In genomic region chr2:30684996-30685395, GRCh38 we compare ENCODE assay signal across 15 cellular contexts.
DNase-seq lines count a peak whose midpoint lies in the region; ATAC-seq and TF ChIP-seq lines count a peak whose summit lies in the region.
"Had no signal": no experiment of that assay in that cellular context is flagged by ENCODE, and none has a peak within 500 bp of the region (broad histone marks: within the 10 kb centered on the region; RNA-seq: fewer than 3 reads in every experiment).

No MANE protein-coding gene starts in this region.

- H3K36me3 ChIP-seq in IMR-90 (ENCODE audit: control insufficient read depth, insufficient read depth, low read length) (no peaks in the 10 kb centered on the region), lung (ENCODE audit: control insufficient read depth in 2 of 2, insufficient read depth in 2 of 2, low read length in 2 of 2) (no peaks in the 10 kb centered on the region)
- H3K36me3 ChIP-seq: BLaER1 treated with 17β-estradiol and CSF1 and Interleukin-3, amounts not matched to agents 10 nM and 100 nM had no signal

- H3K9me3 ChIP-seq in IMR-90 (ENCODE audit: control insufficient read depth, insufficient read depth, low read length) (no peaks in the 10 kb centered on the region), lung (ENCODE audit: control insufficient read depth in 2 of 2, insufficient read depth in 1 of 2, low read length in 1 of 2) (peaks cover 0 to 2% of the 10 kb centered on the region in 2 donors)
- H3K9me3 ChIP-seq: BLaER1 treated with 17β-estradiol and CSF1 and Interleukin-3, amounts not matched to agents 10 nM and 100 nM had no signal

- H2BK5ac ChIP-seq in IMR-90 (ENCODE audit: low read depth, low read length, poor library complexity, severe bottlenecking) = no peak overlapping the region

- H3K4me1 Mint-ChIP-seq in activated CD8-positive, alpha-beta memory T cell treated with anti-CD3 and anti-CD28 coated beads, Interleukin-2, amount 10 ng/mL, durations not matched to agents 7 days and 5 days = no peaks in the 10 kb centered on the region
- H3K4me1 Mint-ChIP-seq in osteocyte (ENCODE audit: unreplicated experiment) = peaks cover 2% of the 10 kb centered on the region
- H3K4me1 Mint-ChIP-seq: CD4-positive, CD25-positive, alpha-beta regulatory T cell had no signal

- no peak overlapping the region for H2AK5ac ChIP-seq in IMR-90 (ENCODE audit: low read depth, low read length)

- H3K4me3 ChIP-seq in IMR-90 (ENCODE audit: insufficient read depth, low read depth, low read length) (no peak overlapping the region), lung (no peak overlapping the region)
- H3K4me3 ChIP-seq: BLaER1 treated with 17β-estradiol and CSF1 and Interleukin-3, amounts not matched to agents 10 nM and 100 nM had no signal

- WGBS in IMR-90 (ENCODE audit: extremely low coverage in 2 of 2, insufficient read length in 1 of 2), 2 experiments = 80% methylated on average over 1 of the region's 3 CpGs; no CpG with 5 or more reads in 1 of the 2 experiments
- WGBS in lung, 2 donors = 70 to 93% methylated on average over 3 of the region's 3 CpGs

- no peaks in the 10 kb centered on the region for H3K9me1 ChIP-seq in IMR-90 (ENCODE audit: insufficient read depth, low read length)

- dilution Hi-C loops in IMR-90 (cut with HindIII; ENCODE audit: low sequenced_read_pairs, unreplicated experiment) = no loop called here

- no peak overlapping the region for H2BK120ac ChIP-seq in IMR-90 (ENCODE audit: low read depth, low read length)

- no peaks in the 10 kb centered on the region for H3K36me3 Mint-ChIP-seq in activated CD8-positive, alpha-beta memory T cell treated with anti-CD3 and anti-CD28 coated beads, Interleukin-2, amount 10 ng/mL, durations not matched to agents 7 days and 5 days
- no peaks in the 10 kb centered on the region for H3K36me3 Mint-ChIP-seq in osteocyte (ENCODE audit: unreplicated experiment)
- H3K36me3 Mint-ChIP-seq: CD4-positive, CD25-positive, alpha-beta regulatory T cell had no signal

- peak overlapping the region; percentile 46 for H2AFZ ChIP-seq in IMR-90 (replicated peaks; ENCODE audit: low read length, poor library complexity)

- H3K4ac ChIP-seq in IMR-90 (ENCODE audit: low read depth, low read length) = no peak overlapping the region

- no peak overlapping the region for H3K14ac ChIP-seq in IMR-90 (replicated peaks; ENCODE audit: low read depth, low read length)

- H3K27ac Mint-ChIP-seq in activated CD8-positive, alpha-beta memory T cell treated with anti-CD3 and anti-CD28 coated beads, Interleukin-2, amount 10 ng/mL, durations not matched to agents 7 days and 5 days = no peak overlapping the region
- no peak overlapping the region for H3K27ac Mint-ChIP-seq in osteocyte (ENCODE audit: unreplicated experiment)
- H3K27ac Mint-ChIP-seq: CD4-positive, CD25-positive, alpha-beta regulatory T cell; HFFc6 had no signal

- intact Hi-C loops in IMR-90 (cut with micrococcal nuclease) = no loop called here

- H3K4me3 Mint-ChIP-seq in activated CD8-positive, alpha-beta memory T cell treated with anti-CD3 and anti-CD28 coated beads, Interleukin-2, amount 10 ng/mL, durations not matched to agents 7 days and 5 days = no peak overlapping the region
- no peak overlapping the region for H3K4me3 Mint-ChIP-seq in osteocyte (ENCODE audit: unreplicated experiment)
- H3K4me3 Mint-ChIP-seq: CD4-positive, CD25-positive, alpha-beta regulatory T cell; HFFc6 had no signal

- no peaks in the 10 kb centered on the region for H3K27me3 ChIP-seq in IMR-90 (ENCODE audit: control insufficient read depth, insufficient read depth, low read length)
- no peaks in the 10 kb centered on the region for H3K27me3 ChIP-seq in lung (ENCODE audit: control insufficient read depth, insufficient read depth)
- H3K27me3 ChIP-seq: BLaER1 treated with 17β-estradiol and CSF1 and Interleukin-3, amounts not matched to agents 10 nM and 100 nM had no signal

- CTCF ChIA-PET in activated CD8-positive, alpha-beta memory T cell treated with anti-CD3 and anti-CD28 coated beads, Interleukin-2, amount 10 ng/mL, durations not matched to agents 7 days and 5 days (lab: Charles Lee) = interaction anchor here (2.5 to 2.8 kb wide), 2 partner anchors 26 to 520 kb away, joined by 9 to 13 read pairs; no protein-coding TSS in a partner anchor
- CTCF ChIA-PET in IMR-90 (lab: Yijun Ruan, JAX) = no interaction called here

- no peaks in the 10 kb centered on the region for H4K20me1 ChIP-seq in IMR-90 (ENCODE audit: insufficient read depth, low read length)
- H4K20me1 ChIP-seq: BLaER1 treated with 17β-estradiol and CSF1 and Interleukin-3, amounts not matched to agents 10 nM and 100 nM had no signal

- H2AK9ac ChIP-seq in IMR-90 (replicated peaks; ENCODE audit: low read depth, low read length, poor library complexity) = no peak overlapping the region

- no peak overlapping the region for H4K8ac ChIP-seq in IMR-90 (ENCODE audit: low read depth in 2 of 2, low read length in 2 of 2)

- TF ChIP-seq RAD21 in IMR-90 (IDR thresholded peaks at IDR 0.05; ENCODE audit: low read length) = no peak

- no peak overlapping the region for H3K9ac ChIP-seq in IMR-90 (ENCODE audit: low read depth, low read length)
- H3K9ac ChIP-seq: BLaER1 treated with 17β-estradiol and CSF1 and Interleukin-3, amounts not matched to agents 10 nM and 100 nM had no signal

- TF ChIP-seq POLR2A in IMR-90 (IDR thresholded peaks at IDR 0.05; ENCODE audit: low read depth, low read length) = no peak

- H3K27ac ChIP-seq in IMR-90 (ENCODE audit: insufficient read depth, low read length) = no peak overlapping the region
- no peak overlapping the region for H3K27ac ChIP-seq in lung (ENCODE audit: low read depth in 1 of 2, low read length in 1 of 2)
- H3K27ac ChIP-seq: BLaER1 treated with 17β-estradiol and CSF1 and Interleukin-3, amounts not matched to agents 10 nM and 100 nM had no signal

- POLR2A ChIA-PET in IMR-90 (lab: Charles Lee; ENCODE audit: unreplicated experiment) = no interaction called here

- peak; percentile 23 for DNase-seq in activated CD8-positive, alpha-beta memory T cell treated with anti-CD3 and anti-CD28 coated beads, Interleukin-2, amount 10 ng/mL, durations not matched to agents 7 days and 5 days
- no peak for DNase-seq in activated CD8-positive, alpha-beta memory T cell treated with anti-CD3 and anti-CD28 coated beads, Interleukin-2, amount 50 U/mL, for 4 hours
- no peak for DNase-seq in IMR-90
- DNase-seq in lung (ENCODE audit: low spot score) = peak; percentile 24
- DNase-seq in osteocyte (ENCODE audit: extremely low spot score, unreplicated experiment) = peak; percentile 32
- no peak for DNase-seq in NCI-H2171 treated with DMSO at 0.1 percent for 48 hours (lab: John Stamatoyannopoulos, UW)
- DNase-seq in NCI-H526 treated with DMSO at 0.1 percent for 48 hours (lab: John Stamatoyannopoulos, UW) = no peak
- DNase-seq: 8988T; CD4-positive, CD25-positive, alpha-beta regulatory T cell; DMS53; GF-D8; HCEC 1CT; HFFc6 had no signal

- H3K4me2 ChIP-seq in IMR-90 (ENCODE audit: low read depth, low read length) = no peak overlapping the region
- H3K4me2 ChIP-seq: BLaER1 treated with 17β-estradiol and CSF1 and Interleukin-3, amounts not matched to agents 10 nM and 100 nM had no signal

- no peak overlapping the region for H3K18ac ChIP-seq in IMR-90 (ENCODE audit: low read depth, low read length)

- no peak for ATAC-seq in activated CD8-positive, alpha-beta memory T cell treated with anti-CD3 and anti-CD28 coated beads, Interleukin-2, amount 10 ng/mL, durations not matched to agents 7 days and 5 days
- ATAC-seq in IMR-90 (ENCODE audit: low read depth) = no peak
- no peak for ATAC-seq in lung (ENCODE audit: insufficient read depth, low FRiP score)
- ATAC-seq in HG03196 (IDR thresholded peaks at IDR 0.05; ENCODE audit: unreplicated experiment) = no peak

- TF ChIP-seq CTCF in IMR-90 (conservative IDR thresholded peaks at IDR 0.05; ENCODE audit: low read depth, low read length) (no peak), lung (IDR thresholded peaks at IDR 0.05; ENCODE audit: control extremely low read depth, extremely low read depth) (no peak), osteocyte (IDR thresholded peaks at IDR 0.05) (no peak)

- no peak overlapping the region for H4K5ac ChIP-seq in IMR-90 (ENCODE audit: low read depth, low read length)

- H3K4me1 ChIP-seq in IMR-90 (ENCODE audit: control insufficient read depth, insufficient read depth, low read length) = peaks cover 2% of the 10 kb centered on the region; the same call in 1 of the 2 replicates
- H3K4me1 ChIP-seq in lung (ENCODE audit: control insufficient read depth in 2 of 2, insufficient read depth in 2 of 2, low read length in 2 of 2) = peaks cover 0 to 2% of the 10 kb centered on the region in 2 donors

- H3K23ac ChIP-seq in IMR-90 (ENCODE audit: low read depth, low read length) = no peak overlapping the region

- in situ Hi-C loops in IMR-90 (cut with MboI; ENCODE audit: low sequenced_read_pairs) = no loop called here

- no peak overlapping the region for H3K56ac ChIP-seq in IMR-90 (ENCODE audit: extremely low read depth, insufficient read depth, low read length)

- no peaks in the 10 kb centered on the region for H3K9me3 Mint-ChIP-seq in activated CD8-positive, alpha-beta memory T cell treated with anti-CD3 and anti-CD28 coated beads, Interleukin-2, amount 10 ng/mL, durations not matched to agents 7 days and 5 days (ENCODE audit: low read depth)
- H3K9me3 Mint-ChIP-seq in osteocyte (ENCODE audit: unreplicated experiment) = no peaks in the 10 kb centered on the region
- H3K9me3 Mint-ChIP-seq: CD4-positive, CD25-positive, alpha-beta regulatory T cell; HFFc6 had no signal

- H3K27me3 Mint-ChIP-seq in activated CD8-positive, alpha-beta memory T cell treated with anti-CD3 and anti-CD28 coated beads, Interleukin-2, amount 10 ng/mL, durations not matched to agents 7 days and 5 days = no peaks in the 10 kb centered on the region
- H3K27me3 Mint-ChIP-seq in osteocyte (ENCODE audit: unreplicated experiment) = peaks cover 11% of the 10 kb centered on the region

- H4K91ac ChIP-seq in IMR-90 (ENCODE audit: insufficient read depth, low read depth, low read length) = no peak overlapping the region

- H3K79me1 ChIP-seq in IMR-90 (ENCODE audit: low read depth in 1 of 2, low read length in 2 of 2) = no peaks in the 10 kb centered on the region

- no TSS peak for BruUV-seq in IMR-90 (replicated peaks; lab: Mats Ljungman, UMichigan)

- no peak overlapping the region for H2BK15ac ChIP-seq in IMR-90 (ENCODE audit: low read depth, low read length)

- no peak overlapping the region for H2BK20ac ChIP-seq in IMR-90 (ENCODE audit: low read depth, low read length)

TF ChIP-seq in IMR-90, 13 proteins besides CTCF, POLR2A, EP300 and RAD21 (continues in another document):
- TF ChIP-seq BHLHE40 (IDR thresholded peaks at IDR 0.05; ENCODE audit: low read depth, low read length) (no peak), ELK1 (IDR thresholded peaks at IDR 0.05; ENCODE audit: borderline replicate concordance, low read depth, low read length) (no peak)

Comparison
In these comparisons a context has a peak if more than half of its experiments do, and no peak if none do; other contexts are left out.
1. DNase-seq: peak in activated CD8-positive, alpha-beta memory T cell treated with anti-CD3 and anti-CD28 coated beads, Interleukin-2, amount 10 ng/mL, durations not matched to agents 7 days and 5 days (single experiment), lung (single experiment) and osteocyte (single experiment); none in activated CD8-positive, alpha-beta memory T cell treated with anti-CD3 and anti-CD28 coated beads, Interleukin-2, amount 50 U/mL, for 4 hours (single experiment), IMR-90 (single experiment), NCI-H2171 treated with DMSO at 0.1 percent for 48 hours (single experiment) and NCI-H526 treated with DMSO at 0.1 percent for 48 hours (single experiment).